ENCODE assay signal across 2 cellular contexts in the genomic region with DNA sequence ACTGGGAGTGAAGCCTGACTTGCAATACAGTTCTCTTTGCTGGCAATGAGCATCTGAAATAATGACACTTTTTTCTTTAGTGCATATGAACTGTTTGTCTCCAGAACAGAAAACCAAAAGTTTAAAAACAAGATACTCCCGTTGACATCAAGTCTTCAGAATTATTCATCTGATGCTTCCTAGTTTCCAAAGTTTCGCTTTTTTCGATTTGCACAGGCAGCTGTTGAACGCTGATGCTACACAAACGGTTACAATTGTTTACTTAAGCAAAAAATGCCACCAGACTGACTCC.
TF ChIP-seq lines count a peak whose summit lies in the region.

No MANE protein-coding gene starts in this region.

TF ChIP-seq in SK-N-SH, 30 proteins besides CTCF, POLR2A, EP300 and RAD21 (continued from another document):
- TF ChIP-seq, protein P1, sequence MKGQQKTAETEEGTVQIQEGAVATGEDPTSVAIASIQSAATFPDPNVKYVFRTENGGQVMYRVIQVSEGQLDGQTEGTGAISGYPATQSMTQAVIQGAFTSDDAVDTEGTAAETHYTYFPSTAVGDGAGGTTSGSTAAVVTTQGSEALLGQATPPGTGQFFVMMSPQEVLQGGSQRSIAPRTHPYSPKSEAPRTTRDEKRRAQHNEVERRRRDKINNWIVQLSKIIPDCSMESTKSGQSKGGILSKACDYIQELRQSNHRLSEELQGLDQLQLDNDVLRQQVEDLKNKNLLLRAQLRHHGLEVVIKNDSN (IDR thresholded peaks at IDR 0.05; ENCODE audit: borderline replicate concordance, low read depth), result no peak

TF ChIP-seq in SK-N-SH treated with all-trans-retinoic acid at 6 μM for 48 hours, 23 proteins besides CTCF, POLR2A, EP300 and RAD21 (continued from another document):
- TF ChIP-seq, protein P2, sequence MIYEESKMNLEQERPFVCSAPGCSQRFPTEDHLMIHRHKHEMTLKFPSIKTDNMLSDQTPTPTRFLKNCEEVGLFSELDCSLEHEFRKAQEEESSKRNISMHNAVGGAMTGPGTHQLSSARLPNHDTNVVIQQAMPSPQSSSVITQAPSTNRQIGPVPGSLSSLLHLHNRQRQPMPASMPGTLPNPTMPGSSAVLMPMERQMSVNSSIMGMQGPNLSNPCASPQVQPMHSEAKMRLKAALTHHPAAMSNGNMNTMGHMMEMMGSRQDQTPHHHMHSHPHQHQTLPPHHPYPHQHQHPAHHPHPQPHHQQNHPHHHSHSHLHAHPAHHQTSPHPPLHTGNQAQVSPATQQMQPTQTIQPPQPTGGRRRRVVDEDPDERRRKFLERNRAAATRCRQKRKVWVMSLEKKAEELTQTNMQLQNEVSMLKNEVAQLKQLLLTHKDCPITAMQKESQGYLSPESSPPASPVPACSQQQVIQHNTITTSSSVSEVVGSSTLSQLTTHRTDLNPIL (CRISPR knock-in tag; IDR thresholded peaks at IDR 0.05; ENCODE audit: low read depth), result no peak
- TF ChIP-seq ZNF70 (CRISPR knock-in tag; IDR thresholded peaks at IDR 0.05), result no peak
- TF ChIP-seq GLIS3 (CRISPR knock-in tag; IDR thresholded peaks at IDR 0.05), result no peak
- TF ChIP-seq RARB (CRISPR knock-in tag; IDR thresholded peaks at IDR 0.05), result no peak
- TF ChIP-seq, protein P3, sequence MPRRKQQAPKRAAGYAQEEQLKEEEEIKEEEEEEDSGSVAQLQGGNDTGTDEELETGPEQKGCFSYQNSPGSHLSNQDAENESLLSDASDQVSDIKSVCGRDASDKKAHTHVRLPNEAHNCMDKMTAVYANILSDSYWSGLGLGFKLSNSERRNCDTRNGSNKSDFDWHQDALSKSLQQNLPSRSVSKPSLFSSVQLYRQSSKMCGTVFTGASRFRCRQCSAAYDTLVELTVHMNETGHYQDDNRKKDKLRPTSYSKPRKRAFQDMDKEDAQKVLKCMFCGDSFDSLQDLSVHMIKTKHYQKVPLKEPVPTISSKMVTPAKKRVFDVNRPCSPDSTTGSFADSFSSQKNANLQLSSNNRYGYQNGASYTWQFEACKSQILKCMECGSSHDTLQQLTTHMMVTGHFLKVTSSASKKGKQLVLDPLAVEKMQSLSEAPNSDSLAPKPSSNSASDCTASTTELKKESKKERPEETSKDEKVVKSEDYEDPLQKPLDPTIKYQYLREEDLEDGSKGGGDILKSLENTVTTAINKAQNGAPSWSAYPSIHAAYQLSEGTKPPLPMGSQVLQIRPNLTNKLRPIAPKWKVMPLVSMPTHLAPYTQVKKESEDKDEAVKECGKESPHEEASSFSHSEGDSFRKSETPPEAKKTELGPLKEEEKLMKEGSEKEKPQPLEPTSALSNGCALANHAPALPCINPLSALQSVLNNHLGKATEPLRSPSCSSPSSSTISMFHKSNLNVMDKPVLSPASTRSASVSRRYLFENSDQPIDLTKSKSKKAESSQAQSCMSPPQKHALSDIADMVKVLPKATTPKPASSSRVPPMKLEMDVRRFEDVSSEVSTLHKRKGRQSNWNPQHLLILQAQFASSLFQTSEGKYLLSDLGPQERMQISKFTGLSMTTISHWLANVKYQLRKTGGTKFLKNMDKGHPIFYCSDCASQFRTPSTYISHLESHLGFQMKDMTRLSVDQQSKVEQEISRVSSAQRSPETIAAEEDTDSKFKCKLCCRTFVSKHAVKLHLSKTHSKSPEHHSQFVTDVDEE (CRISPR knock-in tag; IDR thresholded peaks at IDR 0.05), result no peak
